In genomic region chr13:73018336-73018735, GRCh38 we compare ENCODE assay signal across 18 cellular contexts.
"Had no signal": no experiment of that assay in that cellular context is flagged by ENCODE, and none has a peak within 500 bp of the region (broad histone marks: within the 10 kb centered on the region; RNA-seq: fewer than 3 reads in every experiment).

No MANE protein-coding gene starts in this region.

- DNase-seq: activated CD8-positive, alpha-beta memory T cell treated with anti-CD3 and anti-CD28 coated beads, Interleukin-2, amount 50 U/mL, for 4 hours; activated CD8-positive, alpha-beta T cell treated with anti-CD3 and anti-CD28 coated beads for 36 hours; activated naive CD4-positive, alpha-beta T cell treated with Interleukin-2 at 50 U/mL for 16 hours; activated naive CD8-positive, alpha-beta T cell treated with anti-CD3 and anti-CD28 coated beads, Interleukin-2, amount 50 U/mL, for 24 hours; caudate nucleus; effector memory CD8-positive, alpha-beta T cell; hypothalamus; left colon; mucosa of descending colon; naive thymus-derived CD8-positive, alpha-beta T cell; stimulated activated CD4-positive, alpha-beta T cell treated with anti-CD3 and anti-CD28 coated beads, Interleukin-12 subunit alpha, Interleukin-12 subunit beta, amount 100 ng/mL, for 4 hours; stimulated activated naive CD8-positive, alpha-beta T cell treated with anti-CD3 and anti-CD28 coated beads, Interleukin-15, Interleukin-2, amounts not matched to agents 100 U/mL and 50 U/mL, for 24 hours; T-cell; upper lobe of right lung had no signal

- H3K27me3 Mint-ChIP-seq: activated CD8-positive, alpha-beta T cell treated with anti-CD3 and anti-CD28 coated beads for 36 hours; activated naive CD8-positive, alpha-beta T cell treated with anti-CD3 and anti-CD28 coated beads, Interleukin-2, amount 50 U/mL, for 24 hours; effector memory CD8-positive, alpha-beta T cell; naive thymus-derived CD8-positive, alpha-beta T cell; T-cell had no signal

- H3K4me1 Mint-ChIP-seq: activated naive CD8-positive, alpha-beta T cell treated with anti-CD3 and anti-CD28 coated beads, Interleukin-2, amount 50 U/mL, for 24 hours; T-cell had no signal

- H3K27me3 ChIP-seq: ascending aorta, neutrophil, upper lobe of right lung had no signal

- ATAC-seq: activated CD8-positive, alpha-beta T cell treated with anti-CD3 and anti-CD28 coated beads for 36 hours; activated naive CD8-positive, alpha-beta T cell treated with anti-CD3 and anti-CD28 coated beads, Interleukin-2, amount 50 U/mL, for 24 hours; effector memory CD8-positive, alpha-beta T cell; left colon; mucosa of descending colon; naive thymus-derived CD8-positive, alpha-beta T cell; sciatic nerve; stimulated activated naive CD8-positive, alpha-beta T cell treated with anti-CD3 and anti-CD28 coated beads, Interleukin-15, Interleukin-2, amounts not matched to agents 100 U/mL and 50 U/mL, for 24 hours; T-cell; upper lobe of right lung had no signal

- H3K27ac Mint-ChIP-seq: activated CD8-positive, alpha-beta T cell treated with anti-CD3 and anti-CD28 coated beads for 36 hours; activated naive CD8-positive, alpha-beta T cell treated with anti-CD3 and anti-CD28 coated beads, Interleukin-2, amount 50 U/mL, for 24 hours; T-cell had no signal

- H3K36me3 ChIP-seq: neutrophil had no signal

- H3K27ac ChIP-seq: ascending aorta, neutrophil, upper lobe of right lung, VCaP had no signal

- H3K4me3 Mint-ChIP-seq: activated CD8-positive, alpha-beta T cell treated with anti-CD3 and anti-CD28 coated beads for 36 hours; activated naive CD8-positive, alpha-beta T cell treated with anti-CD3 and anti-CD28 coated beads, Interleukin-2, amount 50 U/mL, for 24 hours; effector memory CD8-positive, alpha-beta T cell; naive thymus-derived CD8-positive, alpha-beta T cell; T-cell had no signal

- H3K9me3 Mint-ChIP-seq: activated CD8-positive, alpha-beta T cell treated with anti-CD3 and anti-CD28 coated beads for 36 hours; activated naive CD8-positive, alpha-beta T cell treated with anti-CD3 and anti-CD28 coated beads, Interleukin-2, amount 50 U/mL, for 24 hours; effector memory CD8-positive, alpha-beta T cell; naive thymus-derived CD8-positive, alpha-beta T cell; T-cell had no signal

- H3K4me3 ChIP-seq: ascending aorta, mucosa of descending colon, upper lobe of right lung had no signal

- H3K9me3 ChIP-seq: ascending aorta, mucosa of descending colon, neutrophil, upper lobe of right lung had no signal

- H3K4me1 ChIP-seq: ascending aorta, upper lobe of right lung had no signal
